Comparison of ENCODE assay signal across 11 cellular contexts in genomic region chr6:118377711-118378414, GRCh38.
A peak's percentile ranks its signal among the peaks of the same experiment; 100 is the strongest.
DNase-seq lines count a peak whose midpoint lies in the region; ATAC-seq lines count a peak whose summit lies in the region.
"Had no signal": no experiment of that assay in that cellular context is flagged by ENCODE, and none has a peak within 500 bp of the region (broad histone marks: within the 10 kb centered on the region; RNA-seq: fewer than 3 reads in every experiment).

No MANE protein-coding gene starts in this region.

- WGBS in iPS DF 6.9 (ENCODE audit: insufficient coverage, insufficient read length) = no CpG with 5 or more reads among the region's 15 CpGs

- no peak for ATAC-seq in HG03442 (IDR thresholded peaks at IDR 0.05; ENCODE audit: unreplicated experiment)

- DNase-seq in COLO668 (lab: John Stamatoyannopoulos, UW; ENCODE audit: unreplicated experiment) (peak; percentile 88), NCI-H1417 treated with DMSO at 0.1 percent for 48 hours (lab: John Stamatoyannopoulos, UW) (peak; percentile 90), NCI-H524 treated with DMSO at 0.1 percent for 48 hours (lab: John Stamatoyannopoulos, UW) (peak; percentile 97), iPS DF 6.9 (ENCODE audit: low read depth, low spot score) (peak; percentile 9), T1000 (lab: John Stamatoyannopoulos, UW) (no peak), HPDE6-E6E7 (ENCODE audit: extremely low spot score) (no peak)
- no peak for DNase-seq in stimulated activated CD4-positive, alpha-beta T cell treated with anti-CD3 and anti-CD28 coated beads, Interleukin-4, amount 100 ng/mL, for 4 hours
- DNase-seq: activated naive CD4-positive, alpha-beta T cell treated with anti-CD3 and anti-CD28 coated beads, Interleukin-2, amount 50 U/mL, for 16 hours; occipital lobe; stimulated activated CD4-positive, alpha-beta T cell treated with anti-CD3 and anti-CD28 coated beads, Interleukin-2, amount 100 ng/mL, for 48 hours had no signal

- H3K27ac ChIP-seq in iPS DF 6.9 (ENCODE audit: low read length) = no peak overlapping the region

- H3K36me3 ChIP-seq in iPS DF 6.9 (ENCODE audit: control insufficient read depth, insufficient read depth, low read length) = no peaks in the 10 kb centered on the region

- H3K4me1 ChIP-seq in iPS DF 6.9 (ENCODE audit: control insufficient read depth, insufficient read depth, low read length) = peaks cover 4% of the 10 kb centered on the region; the same call in 1 of the 2 replicates

- no peaks in the 10 kb centered on the region for H3K9me3 ChIP-seq in iPS DF 6.9 (ENCODE audit: control insufficient read depth, insufficient read depth, low read length)

- H3K27me3 ChIP-seq in iPS DF 6.9 (ENCODE audit: control insufficient read depth, insufficient read depth, low read length) = no peaks in the 10 kb centered on the region

- no peak overlapping the region for H3K4me3 ChIP-seq in iPS DF 6.9 (ENCODE audit: low read length)

Comparison
In these comparisons a context has a peak if more than half of its experiments do, and no peak if none do; other contexts are left out.
1. DNase-seq: peak in COLO668 (single experiment), NCI-H1417 treated with DMSO at 0.1 percent for 48 hours (single experiment), NCI-H524 treated with DMSO at 0.1 percent for 48 hours (single experiment) and iPS DF 6.9 (single experiment); none in stimulated activated CD4-positive, alpha-beta T cell treated with anti-CD3 and anti-CD28 coated beads, Interleukin-4, amount 100 ng/mL, for 4 hours (0 of 2), T1000 (single experiment) and HPDE6-E6E7 (single experiment).